22 cellular contexts compared by ENCODE assay signal in genomic region chr3:42549131-42549530, GRCh38. TPM values are rescaled to one million over a fixed set of nuclear protein-coding genes. Genes with fewer than 3 reads are reported as not detected.
"Had no signal": no experiment of that assay in that cellular context is flagged by ENCODE, and none has a peak within 500 bp of the region (broad histone marks: within the 10 kb centered on the region; RNA-seq: fewer than 3 reads in every experiment).

No MANE protein-coding gene starts in this region.

- H3K9me3 Mint-ChIP-seq: naive B cell, nephron progenitor cell, type B pancreatic cell had no signal

- DNase-seq: cortex of kidney; effector memory CD4-positive, alpha-beta T cell; heart left ventricle; hippocampal formation; left colon; mesendoderm; naive B cell; nephron progenitor cell; stimulated activated CD4-positive, alpha-beta T cell treated with anti-CD3 and anti-CD28 coated beads, Interleukin-2, amount 100 ng/mL, for 24 hours; stimulated activated CD4-positive, alpha-beta T cell treated with anti-CD3 and anti-CD28 coated beads, Interleukin-4, amount 100 ng/mL, for 4 hours; stimulated activated naive CD8-positive, alpha-beta T cell treated with anti-CD3 and anti-CD28 coated beads, Interleukin-15, Interleukin-2, amounts not matched to agents 100 U/mL and 50 U/mL, for 24 hours; thyroid gland had no signal

- H3K27me3 Mint-ChIP-seq: naive B cell, type B pancreatic cell had no signal

- H3K27ac Mint-ChIP-seq: nephron progenitor cell, type B pancreatic cell had no signal

- H3K4me3 ChIP-seq: heart left ventricle, skin epidermis, suprapubic skin, thyroid gland had no signal

- ATAC-seq: esophagus mucosa; left colon; sciatic nerve; stimulated activated naive CD8-positive, alpha-beta T cell treated with anti-CD3 and anti-CD28 coated beads, Interleukin-15, Interleukin-2, amounts not matched to agents 100 U/mL and 50 U/mL, for 24 hours had no signal

- H3K27me3 ChIP-seq: heart left ventricle, suprapubic skin, thyroid gland had no signal

- FAIRE-seq: endometrium, frontal cortex, urothelium cell line had no signal

- H3K4me3 Mint-ChIP-seq: naive B cell, nephron progenitor cell, type B pancreatic cell had no signal

RNA-seq across cellular contexts. Expression of gene VIPR1, which starts 46.7 kb away (rescaled TPM):
- total RNA-seq: fibroblast of lung, osteoblast had no signal
